Comparison of ENCODE assay signal across 1 cellular context in genomic region chr4:68948044-68948743, GRCh38.
A peak's percentile ranks its signal among the peaks of the same experiment; 100 is the strongest.
TF ChIP-seq lines count a peak whose summit lies in the region.

No MANE protein-coding gene starts in this region.

TF ChIP-seq in HepG2, 621 proteins besides CTCF, POLR2A, EP300 and RAD21 (continued from another document and continues in another):
- TF ChIP-seq ZFYVE20 (CRISPR knock-in tag; IDR thresholded peaks at IDR 0.05; ENCODE audit: borderline replicate concordance, low read depth) (no peak), IRX3 (CRISPR knock-in tag; IDR thresholded peaks at IDR 0.05; ENCODE audit: borderline replicate concordance, low read depth) (no peak), ZNF251 (CRISPR knock-in tag; IDR thresholded peaks at IDR 0.05) (no peak), MATR3 (CRISPR knock-in tag; IDR thresholded peaks at IDR 0.05) (no peak), MIER3 (CRISPR knock-in tag; IDR thresholded peaks at IDR 0.05; ENCODE audit: borderline replicate concordance) (no peak), PRMT3 (CRISPR knock-in tag; IDR thresholded peaks at IDR 0.05; ENCODE audit: borderline replicate concordance, low read depth) (no peak), ZNF703 (CRISPR knock-in tag; IDR thresholded peaks at IDR 0.05; ENCODE audit: borderline replicate concordance) (no peak), ZNF33B (CRISPR knock-in tag; IDR thresholded peaks at IDR 0.05) (no peak), THRA (CRISPR knock-in tag; IDR thresholded peaks at IDR 0.05; ENCODE audit: borderline replicate concordance) (no peak), HDAC6 (IDR thresholded peaks at IDR 0.05; ENCODE audit: low read depth, low read length) (no peak), TFE3 (CRISPR knock-in tag; IDR thresholded peaks at IDR 0.05) (peak; percentile 49; the same call in 1 of the 2 replicates), REL (CRISPR knock-in tag; conservative IDR thresholded peaks at IDR 0.05) (no peak), MXD4 (CRISPR knock-in tag; IDR thresholded peaks at IDR 0.05) (no peak), ZNF275 (CRISPR knock-in tag; IDR thresholded peaks at IDR 0.05; ENCODE audit: borderline replicate concordance) (no peak), RFX1 (IDR thresholded peaks at IDR 0.05) (no peak), SKI (IDR thresholded peaks at IDR 0.05; ENCODE audit: partially characterized antibody) (no peak), HBP1 (CRISPR knock-in tag; IDR thresholded peaks at IDR 0.05; ENCODE audit: low read depth) (no peak), PHF21A (CRISPR knock-in tag; IDR thresholded peaks at IDR 0.05) (peak; percentile 56), ZBTB26 (CRISPR knock-in tag; IDR thresholded peaks at IDR 0.05; ENCODE audit: borderline replicate concordance) (no peak), ZNF768 (CRISPR knock-in tag; IDR thresholded peaks at IDR 0.05) (no peak), LBX2 (CRISPR knock-in tag; IDR thresholded peaks at IDR 0.05; ENCODE audit: borderline replicate concordance) (no peak), SP2 (CRISPR knock-in tag; IDR thresholded peaks at IDR 0.05) (no peak), JUN (CRISPR knock-in tag; IDR thresholded peaks at IDR 0.05) (no peak), ZFX (CRISPR knock-in tag; IDR thresholded peaks at IDR 0.05; ENCODE audit: low read depth) (no peak), ZNF362 (CRISPR knock-in tag; IDR thresholded peaks at IDR 0.05; ENCODE audit: borderline replicate concordance) (peak; percentile 82), EED (CRISPR knock-in tag; IDR thresholded peaks at IDR 0.05) (no peak), ZNF569 (CRISPR knock-in tag; IDR thresholded peaks at IDR 0.05; ENCODE audit: borderline replicate concordance) (no peak), ATF6 (CRISPR knock-in tag; conservative IDR thresholded peaks at IDR 0.05) (no peak), NFKBIZ (CRISPR knock-in tag; IDR thresholded peaks at IDR 0.05) (0 out of 2 replicates have a peak, but pooled peaks have one; percentile 32), U2AF2 (IDR thresholded peaks at IDR 0.05; ENCODE audit: low read depth, low read length) (no peak), SYNCRIP (IDR thresholded peaks at IDR 0.05; ENCODE audit: insufficient read depth, low read depth, low read length) (no peak), MEIS2 (CRISPR knock-in tag; IDR thresholded peaks at IDR 0.05) (no peak), ZNF646 (CRISPR knock-in tag; IDR thresholded peaks at IDR 0.05) (no peak), CENPX (CRISPR knock-in tag; IDR thresholded peaks at IDR 0.05) (no peak), KLF11 (CRISPR knock-in tag; IDR thresholded peaks at IDR 0.05) (no peak), HNF4G (IDR thresholded peaks at IDR 0.05; ENCODE audit: borderline replicate concordance, low read depth, low read length) (peak; percentile 32; the same call in 1 of the 2 replicates), HNF4G (CRISPR knock-in tag; IDR thresholded peaks at IDR 0.05; ENCODE audit: borderline replicate concordance, low read depth) (no peak), TGIF2 (CRISPR knock-in tag; IDR thresholded peaks at IDR 0.05) (no peak), SMAD3 (CRISPR knock-in tag; IDR thresholded peaks at IDR 0.05) (peak; percentile 77; the same call in 1 of the 2 replicates), ZNF343 (CRISPR knock-in tag; IDR thresholded peaks at IDR 0.05) (no peak), ZFP36 (IDR thresholded peaks at IDR 0.05; ENCODE audit: borderline replicate concordance, low read depth, low read length, partially characterized antibody) (no peak), SETDB1 (CRISPR knock-in tag; IDR thresholded peaks at IDR 0.05; ENCODE audit: borderline replicate concordance) (no peak), ZBTB25 (CRISPR knock-in tag; IDR thresholded peaks at IDR 0.05) (peak; percentile 87), ARNT2 (CRISPR knock-in tag; IDR thresholded peaks at IDR 0.05; ENCODE audit: low read depth) (no peak), ZNF788 (CRISPR knock-in tag; IDR thresholded peaks at IDR 0.05; ENCODE audit: borderline replicate concordance) (no peak), NCOR1 (IDR thresholded peaks at IDR 0.05; ENCODE audit: borderline replicate concordance, low read length) (peak; percentile 77; the same call in 1 of the 2 replicates), MAFG (CRISPR knock-in tag; IDR thresholded peaks at IDR 0.05) (no peak), ATF5 (CRISPR knock-in tag; IDR thresholded peaks at IDR 0.05; ENCODE audit: low read depth) (no peak)
